2 cellular contexts compared by ENCODE assay signal in the genomic region with DNA sequence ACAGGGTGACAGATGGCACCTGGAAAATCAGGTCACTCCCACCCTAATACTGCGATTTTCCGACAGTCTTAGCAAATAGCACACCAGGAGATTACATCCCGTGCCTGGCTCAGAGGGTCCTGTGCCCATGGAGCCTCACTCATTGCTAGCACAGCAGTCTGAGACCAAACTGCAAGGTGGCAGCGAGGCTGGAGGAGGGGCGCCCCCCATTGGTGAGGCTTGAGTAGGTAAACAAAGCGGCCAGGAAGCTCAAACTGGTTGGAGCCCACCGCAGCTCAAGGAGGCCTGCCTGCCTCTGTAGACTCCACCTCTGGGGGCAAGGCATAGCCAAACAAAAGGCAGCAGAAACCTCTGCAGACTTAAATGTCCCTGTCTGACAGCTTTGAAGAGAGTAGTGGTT. TPM values are rescaled to one million over a fixed set of nuclear protein-coding genes. Genes with fewer than 3 reads are reported as not detected.
"Had no signal": no experiment of that assay in that cellular context is flagged by ENCODE, and none has a peak within 500 bp of the region (broad histone marks: within the 10 kb centered on the region; RNA-seq: fewer than 3 reads in every experiment).

No MANE protein-coding gene starts in this region.

RNA-seq across cellular contexts. Expression of a gene that starts 29.1 kb away (rescaled TPM):
- polyA plus RNA-seq: immature natural killer cell; naive thymus-derived CD4-positive, alpha-beta T cell had no signal
